Comparison of ENCODE assay signal across 9 cellular contexts in genomic region chr10:18830277-18830676, GRCh38.
"Had no signal": no experiment of that assay in that cellular context is flagged by ENCODE, and none has a peak within 500 bp of the region (broad histone marks: within the 10 kb centered on the region; RNA-seq: fewer than 3 reads in every experiment).

No MANE protein-coding gene starts in this region.

- H2AFZ ChIP-seq: GM23248, GM23338 had no signal

- H3K9ac ChIP-seq: GM23248 had no signal

- H3K4me3 ChIP-seq: GM23248, GM23338, HAP-1 had no signal

- H3K27ac ChIP-seq: GM23248 had no signal

- H3K36me3 ChIP-seq: HAP-1 had no signal

- H3K4me1 ChIP-seq: HAP-1 had no signal

- H3K9me3 ChIP-seq: HAP-1 had no signal

- H3K4me2 ChIP-seq: GM23338 had no signal

- ATAC-seq: GM23338, HCT116 had no signal

- DNase-seq: GM23248, GOT3, H7, H9, HCEC 1CT, HFFc6 had no signal
